1 cellular context compared by ENCODE assay signal in the genomic region with DNA sequence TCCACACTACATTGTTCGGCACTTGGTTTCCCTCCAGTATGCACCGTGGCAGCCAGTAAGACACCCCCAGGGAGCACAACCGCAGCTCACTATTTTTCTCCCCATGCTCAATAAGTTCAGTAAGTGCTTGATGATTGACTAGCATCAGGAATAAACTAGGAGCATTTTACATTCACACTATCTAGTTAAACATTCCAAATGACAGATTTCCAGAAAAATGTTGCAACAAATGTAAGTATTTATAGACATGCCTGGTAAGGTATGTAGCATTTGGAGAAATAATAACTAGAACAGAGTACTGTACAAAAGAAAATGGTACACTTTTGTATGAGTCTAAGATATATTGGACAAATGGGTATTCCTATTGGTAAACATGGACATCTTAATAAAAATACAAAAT.
TF ChIP-seq lines count a peak whose summit lies in the region.

No MANE protein-coding gene starts in this region.

TF ChIP-seq in GM23338, 12 proteins besides CTCF, POLR2A, EP300 and RAD21 (continued from another document):
- TF ChIP-seq ZNF462 (CRISPR knock-in tag; IDR thresholded peaks at IDR 0.05) (no peak), ZNF114 (CRISPR knock-in tag; IDR thresholded peaks at IDR 0.05) (no peak), STAT1 (IDR thresholded peaks at IDR 0.05; ENCODE audit: unreplicated experiment) (no peak), NANOG (IDR thresholded peaks at IDR 0.05; ENCODE audit: borderline replicate concordance) (no peak), JUNB (IDR thresholded peaks at IDR 0.05; ENCODE audit: unreplicated experiment) (no peak), ZNF331 (CRISPR knock-in tag; IDR thresholded peaks at IDR 0.05; ENCODE audit: low read depth) (no peak)
- TF ChIP-seq, protein P1, sequence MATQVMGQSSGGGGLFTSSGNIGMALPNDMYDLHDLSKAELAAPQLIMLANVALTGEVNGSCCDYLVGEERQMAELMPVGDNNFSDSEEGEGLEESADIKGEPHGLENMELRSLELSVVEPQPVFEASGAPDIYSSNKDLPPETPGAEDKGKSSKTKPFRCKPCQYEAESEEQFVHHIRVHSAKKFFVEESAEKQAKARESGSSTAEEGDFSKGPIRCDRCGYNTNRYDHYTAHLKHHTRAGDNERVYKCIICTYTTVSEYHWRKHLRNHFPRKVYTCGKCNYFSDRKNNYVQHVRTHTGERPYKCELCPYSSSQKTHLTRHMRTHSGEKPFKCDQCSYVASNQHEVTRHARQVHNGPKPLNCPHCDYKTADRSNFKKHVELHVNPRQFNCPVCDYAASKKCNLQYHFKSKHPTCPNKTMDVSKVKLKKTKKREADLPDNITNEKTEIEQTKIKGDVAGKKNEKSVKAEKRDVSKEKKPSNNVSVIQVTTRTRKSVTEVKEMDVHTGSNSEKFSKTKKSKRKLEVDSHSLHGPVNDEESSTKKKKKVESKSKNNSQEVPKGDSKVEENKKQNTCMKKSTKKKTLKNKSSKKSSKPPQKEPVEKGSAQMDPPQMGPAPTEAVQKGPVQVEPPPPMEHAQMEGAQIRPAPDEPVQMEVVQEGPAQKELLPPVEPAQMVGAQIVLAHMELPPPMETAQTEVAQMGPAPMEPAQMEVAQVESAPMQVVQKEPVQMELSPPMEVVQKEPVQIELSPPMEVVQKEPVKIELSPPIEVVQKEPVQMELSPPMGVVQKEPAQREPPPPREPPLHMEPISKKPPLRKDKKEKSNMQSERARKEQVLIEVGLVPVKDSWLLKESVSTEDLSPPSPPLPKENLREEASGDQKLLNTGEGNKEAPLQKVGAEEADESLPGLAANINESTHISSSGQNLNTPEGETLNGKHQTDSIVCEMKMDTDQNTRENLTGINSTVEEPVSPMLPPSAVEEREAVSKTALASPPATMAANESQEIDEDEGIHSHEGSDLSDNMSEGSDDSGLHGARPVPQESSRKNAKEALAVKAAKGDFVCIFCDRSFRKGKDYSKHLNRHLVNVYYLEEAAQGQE (IDR thresholded peaks at IDR 0.05; ENCODE audit: unreplicated experiment), result no peak
TF ChIP-seq in GM23338: peak in this region for 0.
